In the genomic region with DNA sequence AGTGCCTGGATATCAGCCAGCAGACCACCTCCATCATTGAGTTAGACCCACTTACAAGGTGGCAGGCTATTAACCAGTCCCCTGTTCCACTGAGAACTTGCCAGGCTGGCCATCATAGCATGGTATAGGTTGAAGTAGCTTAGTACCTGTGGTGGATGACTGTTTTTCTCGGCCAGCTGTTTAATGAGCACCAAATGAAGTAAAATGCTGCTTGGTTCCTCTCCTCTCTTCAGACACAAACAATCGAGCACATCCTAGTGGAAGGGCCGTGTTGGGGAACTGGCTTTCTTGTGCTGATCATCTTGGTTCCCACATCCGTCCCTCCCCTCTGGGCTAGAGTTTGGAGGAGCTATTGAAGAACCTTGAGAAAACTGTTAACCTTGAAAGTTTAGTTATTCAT, we compare ENCODE assay signal across 15 cellular contexts.
A peak's percentile ranks its signal among the peaks of the same experiment; 100 is the strongest.
DNase-seq lines count a peak whose midpoint lies in the region; ATAC-seq, FAIRE-seq and TF ChIP-seq lines count a peak whose summit lies in the region.
"Had no signal": no experiment of that assay in that cellular context is flagged by ENCODE, and none has a peak within 500 bp of the region (broad histone marks: within the 10 kb centered on the region; RNA-seq: fewer than 3 reads in every experiment).

No MANE protein-coding gene starts in this region.

- CTCF ChIA-PET in activated CD8-positive, alpha-beta T cell treated with anti-CD3 and anti-CD28 coated beads, Interleukin-2, amount 10 ng/mL, durations not matched to agents 7 days and 5 days (lab: Charles Lee) = interaction anchor here (0.8 to 1.5 kb wide), 2 partner anchors 13 to 538 kb away, joined by 3 to 5 read pairs; no protein-coding TSS in a partner anchor
- CTCF ChIA-PET in activated CD8-positive, alpha-beta T cell treated with anti-CD3 and anti-CD28 coated beads for 36 hours (lab: Charles Lee) = interaction anchor here (1.6 kb wide), 1 partner anchor 56 kb away, joined by 4 read pairs; no protein-coding TSS in a partner anchor

- DNase-seq in HTR-8/SVneo (ENCODE audit: insufficient read length, low spot score) (no peak), stomach (no peak), H4 (ENCODE audit: low spot score) (no peak), GM03348 (ENCODE audit: low spot score) (no peak)
- no peak for DNase-seq in activated CD8-positive, alpha-beta T cell treated with anti-CD3 and anti-CD28 coated beads, Interleukin-2, amount 10 ng/mL, durations not matched to agents 7 days and 5 days
- no peak for DNase-seq in activated CD8-positive, alpha-beta T cell treated with anti-CD3 and anti-CD28 coated beads for 36 hours
- DNase-seq: adrenal gland; cerebellar nuclear complex; gastrocnemius medialis; midbrain; NCI-H1417; stimulated activated naive CD4-positive, alpha-beta T cell had no signal

- TF ChIP-seq CTCF in stomach (IDR thresholded peaks at IDR 0.05) = no peak
- TF ChIP-seq CTCF in activated CD8-positive, alpha-beta T cell treated with anti-CD3 and anti-CD28 coated beads for 36 hours (IDR thresholded peaks at IDR 0.05) = no peak

- peak; percentile 83 for FAIRE-seq in HTR-8/SVneo (lab: Jason Lieb, UNC)
- FAIRE-seq: H1 had no signal

- ATAC-seq in GM18909 (IDR thresholded peaks at IDR 0.05; ENCODE audit: poor library complexity, unreplicated experiment) = peak; percentile 37
- peak; percentile 30 for ATAC-seq in GM21786 (IDR thresholded peaks at IDR 0.05; ENCODE audit: unreplicated experiment)
- ATAC-seq in activated CD8-positive, alpha-beta T cell treated with anti-CD3 and anti-CD28 coated beads, Interleukin-2, amount 10 ng/mL, durations not matched to agents 7 days and 5 days = no peak
- ATAC-seq in activated CD8-positive, alpha-beta T cell treated with anti-CD3 and anti-CD28 coated beads for 36 hours = no peak
- ATAC-seq: gastrocnemius medialis had no signal

- peaks cover 0 to 9% (median 0%) of the 10 kb centered on the region in 4 donors for H3K9me3 ChIP-seq in stomach
- H3K9me3 ChIP-seq: adrenal gland, gastrocnemius medialis had no signal

- H3K36me3 Mint-ChIP-seq in activated CD8-positive, alpha-beta T cell treated with anti-CD3 and anti-CD28 coated beads, Interleukin-2, amount 10 ng/mL, durations not matched to agents 7 days and 5 days (ENCODE audit: low read depth) = peaks cover 12% of the 10 kb centered on the region
- peaks cover 10% of the 10 kb centered on the region for H3K36me3 Mint-ChIP-seq in activated CD8-positive, alpha-beta T cell treated with anti-CD3 and anti-CD28 coated beads for 36 hours (ENCODE audit: low read depth)

- 80 to 93% (median 85%) methylated on average over 4 of the region's 4 CpGs for WGBS in stomach, 5 donors

- H3K4me1 Mint-ChIP-seq in activated CD8-positive, alpha-beta T cell treated with anti-CD3 and anti-CD28 coated beads, Interleukin-2, amount 10 ng/mL, durations not matched to agents 7 days and 5 days (ENCODE audit: low read depth) = no peaks in the 10 kb centered on the region
- peaks cover 12% of the 10 kb centered on the region for H3K4me1 Mint-ChIP-seq in activated CD8-positive, alpha-beta T cell treated with anti-CD3 and anti-CD28 coated beads for 36 hours (ENCODE audit: low read depth)

- H3K27me3 ChIP-seq in stomach = no peaks in the 10 kb centered on the region
- H3K27me3 ChIP-seq: adrenal gland, gastrocnemius medialis had no signal

- no peak for TF ChIP-seq POLR2A in stomach (IDR thresholded peaks at IDR 0.05)

- peak overlapping the region; percentile 44 to 86 (median 80) for H3K27ac ChIP-seq in stomach
- H3K27ac ChIP-seq: adrenal gland, gastrocnemius medialis had no signal

- no peaks in the 10 kb centered on the region for H3K36me3 ChIP-seq in stomach
- H3K36me3 ChIP-seq: adrenal gland, gastrocnemius medialis had no signal

- no peak overlapping the region for H3K27ac Mint-ChIP-seq in activated CD8-positive, alpha-beta T cell treated with anti-CD3 and anti-CD28 coated beads, Interleukin-2, amount 10 ng/mL, durations not matched to agents 7 days and 5 days
- H3K27ac Mint-ChIP-seq in activated CD8-positive, alpha-beta T cell treated with anti-CD3 and anti-CD28 coated beads for 36 hours = no peak overlapping the region

- no peak for TF ChIP-seq EP300 in stomach (IDR thresholded peaks at IDR 0.05)

- intact Hi-C loops in stomach (cut with DNase I; ENCODE audit: low total_unique reads) = no loop called here
- intact Hi-C loops in activated CD8-positive, alpha-beta T cell treated with anti-CD3 and anti-CD28 coated beads for 36 hours (cut with micrococcal nuclease) = no loop called here

- H3K4me1 ChIP-seq in stomach = peaks cover 10 to 52% (median 31%) of the 10 kb centered on the region in 4 donors

- POLR2A ChIA-PET in activated CD8-positive, alpha-beta T cell treated with anti-CD3 and anti-CD28 coated beads, Interleukin-2, amount 10 ng/mL, durations not matched to agents 7 days and 5 days (lab: Charles Lee) = no interaction called here
- POLR2A ChIA-PET in activated CD8-positive, alpha-beta T cell treated with anti-CD3 and anti-CD28 coated beads for 36 hours (lab: Charles Lee) = interaction anchor here (1.0 kb wide), 2 partner anchors 22 to 23 kb away, joined by 3 read pairs; no protein-coding TSS in a partner anchor

- no peaks in the 10 kb centered on the region for H3K27me3 Mint-ChIP-seq in activated CD8-positive, alpha-beta T cell treated with anti-CD3 and anti-CD28 coated beads, Interleukin-2, amount 10 ng/mL, durations not matched to agents 7 days and 5 days (ENCODE audit: low read depth)
- H3K27me3 Mint-ChIP-seq in activated CD8-positive, alpha-beta T cell treated with anti-CD3 and anti-CD28 coated beads for 36 hours = no peaks in the 10 kb centered on the region

- no peak overlapping the region for H3K4me3 Mint-ChIP-seq in activated CD8-positive, alpha-beta T cell treated with anti-CD3 and anti-CD28 coated beads, Interleukin-2, amount 10 ng/mL, durations not matched to agents 7 days and 5 days
- no peak overlapping the region for H3K4me3 Mint-ChIP-seq in activated CD8-positive, alpha-beta T cell treated with anti-CD3 and anti-CD28 coated beads for 36 hours

- H3K9me3 Mint-ChIP-seq in activated CD8-positive, alpha-beta T cell treated with anti-CD3 and anti-CD28 coated beads, Interleukin-2, amount 10 ng/mL, durations not matched to agents 7 days and 5 days (ENCODE audit: insufficient read depth) = peaks cover 14% of the 10 kb centered on the region
- peaks cover 10% of the 10 kb centered on the region for H3K9me3 Mint-ChIP-seq in activated CD8-positive, alpha-beta T cell treated with anti-CD3 and anti-CD28 coated beads for 36 hours

- no peak overlapping the region for H3K4me3 ChIP-seq in stomach
- H3K4me3 ChIP-seq: adrenal gland, gastrocnemius medialis had no signal

Comparison
In these comparisons a context has a peak if more than half of its experiments do, and no peak if none do; other contexts are left out.
1. ATAC-seq: peak in GM18909 (single experiment) and GM21786 (single experiment); none in activated CD8-positive, alpha-beta T cell treated with anti-CD3 and anti-CD28 coated beads, Interleukin-2, amount 10 ng/mL, durations not matched to agents 7 days and 5 days (single experiment) and activated CD8-positive, alpha-beta T cell treated with anti-CD3 and anti-CD28 coated beads for 36 hours (single experiment).